Comparison of ENCODE assay signal across 18 cellular contexts in genomic region chr14:56206576-56206975, GRCh38.
DNase-seq lines count a peak whose midpoint lies in the region; ATAC-seq, FAIRE-seq and TF ChIP-seq lines count a peak whose summit lies in the region.
"Had no signal": no experiment of that assay in that cellular context is flagged by ENCODE, and none has a peak within 500 bp of the region (broad histone marks: within the 10 kb centered on the region; RNA-seq: fewer than 3 reads in every experiment).

No MANE protein-coding gene starts in this region.

- FAIRE-seq in A549 (lab: Jason Lieb, UNC) = peak; percentile 82
- FAIRE-seq: G401.6 had no signal

- no peak overlapping the region for H2AFZ ChIP-seq in PC-9

- CTCF ChIA-PET in A549 (lab: Yijun Ruan, JAX) (no interaction called here), PC-9 (lab: Charles Lee) (no interaction called here)

- H3K4me1 ChIP-seq in A549 (peaks cover 16% of the 10 kb centered on the region; the same call in 2 of the 3 replicates), endocrine pancreas (ENCODE audit: control insufficient read depth, insufficient read depth, low read length) (peaks cover 7% of the 10 kb centered on the region), neutrophil (ENCODE audit: control insufficient read depth in 1 of 2, insufficient read depth in 1 of 2, low read depth in 1 of 2, low read length in 1 of 2) (peaks cover 23 to 42% of the 10 kb centered on the region in 2 experiments), PC-9 (replicated peaks; ENCODE audit: insufficient read depth) (no peaks in the 10 kb centered on the region)

- no peaks in the 10 kb centered on the region for H3F3A ChIP-seq in PC-9 (ENCODE audit: insufficient read depth, low read depth)

- no peak for TF ChIP-seq RAD21 in A549 (conservative IDR thresholded peaks at IDR 0.05 in 1 of 2, IDR thresholded peaks at IDR 0.05 in 1 of 2)

- no peak for DNase-seq in A549 (ENCODE audit: low read depth in 1 of 2, low spot score in 1 of 2)
- DNase-seq in HL-60 (ENCODE audit: low read depth in 1 of 2, low spot score in 1 of 2) = no peak
- DNase-seq in cerebellum (ENCODE audit: low spot score) = no peak
- DNase-seq in PC-9 = no peak
- DNase-seq: CD8-positive, alpha-beta T cell; Karpas-422; MG63; NCI-H1092 treated with DMSO at 0.1 percent for 48 hours; NCI-H146; NCI-H2029 treated with DMSO at 0.1 percent for 48 hours; NCI-H446 treated with DMSO at 0.1 percent for 48 hours; Peyer's patch had no signal

- H3K9me2 ChIP-seq in PC-9 (ENCODE audit: insufficient read depth) = no peaks in the 10 kb centered on the region

- TF ChIP-seq CTCF in A549 (IDR thresholded peaks at IDR 0.05) (no peak), HL-60 (IDR thresholded peaks at IDR 0.05; ENCODE audit: insufficient read depth, low read length) (no peak), neutrophil (IDR thresholded peaks at IDR 0.05) (no peak), PC-9 (conservative IDR thresholded peaks at IDR 0.05) (no peak)

- BruUV-seq in PC-9 (replicated peaks; lab: Mats Ljungman, UMichigan) = no TSS peak

- H3K36me3 ChIP-seq in endocrine pancreas (ENCODE audit: control insufficient read depth, insufficient read depth, low read length) (no peaks in the 10 kb centered on the region), neutrophil (no peaks in the 10 kb centered on the region), PC-9 (ENCODE audit: low read depth) (no peaks in the 10 kb centered on the region)
- H3K36me3 ChIP-seq: MG63, Peyer's patch, SJSA1 had no signal

- H3K4me3 ChIP-seq in A549 (no peak overlapping the region), HL-60 (replicated peaks; ENCODE audit: insufficient read depth, low read length) (no peak overlapping the region), endocrine pancreas (ENCODE audit: control insufficient read depth, insufficient read depth, low read length) (peak overlapping the region; percentile 4), neutrophil (ENCODE audit: low read depth in 1 of 2, low read length in 1 of 2) (no peak overlapping the region), PC-9 (no peak overlapping the region)
- H3K4me3 ChIP-seq: MG63, Peyer's patch, SJSA1 had no signal

- 22% methylated on average over 2 of the region's 2 CpGs for WGBS in A549 (ENCODE audit: missing lambda C conversion rate)

- no peak for ATAC-seq in A549
- ATAC-seq in GM19452 (IDR thresholded peaks at IDR 0.05; ENCODE audit: unreplicated experiment) = no peak
- ATAC-seq in esophagus mucosa = no peak
- ATAC-seq: CD8-positive, alpha-beta T cell had no signal

- POLR2A ChIA-PET in A549 (lab: Yijun Ruan, JAX) = no interaction called here
- POLR2A ChIA-PET in PC-9 (lab: Charles Lee; ENCODE audit: unreplicated experiment) = no interaction called here

- intact Hi-C loops in PC-9 (cut with micrococcal nuclease; ENCODE audit: unreplicated experiment) = no loop called here

- TF ChIP-seq POLR2A in A549 (IDR thresholded peaks at IDR 0.05; ENCODE audit: low read length) = no peak

- H3K4me2 ChIP-seq in A549 (peak overlapping the region; percentile 15; the same call in 1 of the 3 replicates), PC-9 (no peak overlapping the region)

- H3K9ac ChIP-seq in endocrine pancreas (ENCODE audit: control insufficient read depth, insufficient read depth, low read length) = no peak overlapping the region

- no peaks in the 10 kb centered on the region for H4K20me1 ChIP-seq in PC-9 (ENCODE audit: insufficient read depth)

- no peak for TF ChIP-seq EP300 in A549 (IDR thresholded peaks at IDR 0.05)

- no peaks in the 10 kb centered on the region for H3K79me2 ChIP-seq in PC-9 (ENCODE audit: low read depth)

- no peak overlapping the region for H3K27ac ChIP-seq in A549
- peak overlapping the region; percentile 73 for H3K27ac ChIP-seq in HL-60 (replicated peaks)
- H3K27ac ChIP-seq in neutrophil = peak overlapping the region; percentile 68
- no peak overlapping the region for H3K27ac ChIP-seq in PC-9
- H3K27ac ChIP-seq: SJSA1 had no signal

- no peaks in the 10 kb centered on the region for H3K27me3 ChIP-seq in HL-60 (ENCODE audit: insufficient read depth, poor library complexity, severe bottlenecking)
- H3K27me3 ChIP-seq in endocrine pancreas (ENCODE audit: control insufficient read depth, insufficient read depth, low read length) = no peaks in the 10 kb centered on the region
- no peaks in the 10 kb centered on the region for H3K27me3 ChIP-seq in neutrophil
- no peaks in the 10 kb centered on the region for H3K27me3 ChIP-seq in PC-9 (ENCODE audit: insufficient read depth, low read depth)
- H3K27me3 ChIP-seq: MG63, Peyer's patch, SJSA1 had no signal

- H3K9me3 ChIP-seq in A549 = no peaks in the 10 kb centered on the region
- H3K9me3 ChIP-seq in endocrine pancreas (ENCODE audit: control insufficient read depth, low read length) = no peaks in the 10 kb centered on the region
- H3K9me3 ChIP-seq in neutrophil = no peaks in the 10 kb centered on the region
- no peaks in the 10 kb centered on the region for H3K9me3 ChIP-seq in PC-9 (ENCODE audit: insufficient read depth, low read depth)
- H3K9me3 ChIP-seq: MG63, Peyer's patch, SJSA1 had no signal

TF ChIP-seq in A549, 52 proteins besides CTCF, POLR2A, EP300 and RAD21:
- no peak for TF ChIP-seq RNF2 (IDR thresholded peaks at IDR 0.05; ENCODE audit: borderline replicate concordance, low read depth)
- no peak for TF ChIP-seq POLR2AphosphoS2 (conservative IDR thresholded peaks at IDR 0.05; ENCODE audit: low read length)
- TF ChIP-seq HDAC2 (IDR thresholded peaks at IDR 0.05) = no peak
- TF ChIP-seq EHMT2 (IDR thresholded peaks at IDR 0.05; ENCODE audit: low read depth) = no peak
- TF ChIP-seq HEYL (CRISPR knock-in tag; IDR thresholded peaks at IDR 0.05) = no peak
- no peak for TF ChIP-seq SMC3 (IDR thresholded peaks at IDR 0.05)
- TF ChIP-seq, protein P1, sequence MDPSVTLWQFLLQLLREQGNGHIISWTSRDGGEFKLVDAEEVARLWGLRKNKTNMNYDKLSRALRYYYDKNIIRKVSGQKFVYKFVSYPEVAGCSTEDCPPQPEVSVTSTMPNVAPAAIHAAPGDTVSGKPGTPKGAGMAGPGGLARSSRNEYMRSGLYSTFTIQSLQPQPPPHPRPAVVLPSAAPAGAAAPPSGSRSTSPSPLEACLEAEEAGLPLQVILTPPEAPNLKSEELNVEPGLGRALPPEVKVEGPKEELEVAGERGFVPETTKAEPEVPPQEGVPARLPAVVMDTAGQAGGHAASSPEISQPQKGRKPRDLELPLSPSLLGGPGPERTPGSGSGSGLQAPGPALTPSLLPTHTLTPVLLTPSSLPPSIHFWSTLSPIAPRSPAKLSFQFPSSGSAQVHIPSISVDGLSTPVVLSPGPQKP (IDR thresholded peaks at IDR 0.05; ENCODE audit: low read depth, low read length) = no peak
- TF ChIP-seq NFE2L2 (conservative IDR thresholded peaks at IDR 0.05; ENCODE audit: low read length) = no peak
- TF ChIP-seq CHD2 (IDR thresholded peaks at IDR 0.05; ENCODE audit: low read length, partially characterized antibody) = no peak
- TF ChIP-seq HOXB5 (CRISPR knock-in tag; IDR thresholded peaks at IDR 0.05) = no peak
- TF ChIP-seq ZNF302 (CRISPR knock-in tag; IDR thresholded peaks at IDR 0.05) = no peak
- no peak for TF ChIP-seq USF2 (IDR thresholded peaks at IDR 0.05)

Comparison
In these comparisons a context has a peak if more than half of its experiments do, and no peak if none do; other contexts are left out.
1. H3K27ac ChIP-seq: peak in HL-60 (single experiment) and neutrophil (single experiment); none in A549 (0 of 2) and PC-9 (single experiment).